22 cellular contexts compared by ENCODE assay signal in genomic region chr18:25210622-25211021, GRCh38.
A peak's percentile ranks its signal among the peaks of the same experiment; 100 is the strongest.
DNase-seq lines count a peak whose midpoint lies in the region; ATAC-seq, FAIRE-seq and TF ChIP-seq lines count a peak whose summit lies in the region.
"Had no signal": no experiment of that assay in that cellular context is flagged by ENCODE, and none has a peak within 500 bp of the region (broad histone marks: within the 10 kb centered on the region; RNA-seq: fewer than 3 reads in every experiment).

No MANE protein-coding gene starts in this region.

- H3K27me3 ChIP-seq in right atrium auricular region = no peaks in the 10 kb centered on the region
- no peaks in the 10 kb centered on the region for H3K27me3 ChIP-seq in heart left ventricle
- H3K27me3 ChIP-seq in right cardiac atrium (ENCODE audit: control insufficient read depth, insufficient read depth) = no peaks in the 10 kb centered on the region
- no peaks in the 10 kb centered on the region for H3K27me3 ChIP-seq in adrenal gland
- H3K27me3 ChIP-seq: BLaER1 had no signal

- no peak for TF ChIP-seq POLR2A in heart left ventricle (IDR thresholded peaks at IDR 0.05)
- no peak for TF ChIP-seq POLR2A in adrenal gland (IDR thresholded peaks at IDR 0.05)

- no peak overlapping the region for H3K4me3 ChIP-seq in right atrium auricular region
- no peak overlapping the region for H3K4me3 ChIP-seq in heart left ventricle
- H3K4me3 ChIP-seq in right cardiac atrium (ENCODE audit: low read length) = no peak overlapping the region
- H3K4me3 ChIP-seq in adrenal gland = no peak overlapping the region
- H3K4me3 ChIP-seq: BLaER1, GM12878, GM23338 had no signal

- intact Hi-C loops in Right ventricle myocardium inferior (cut with DNase I) (no loop called here), heart left ventricle (cut with DNase I) (no loop called here), right cardiac atrium (cut with DNase I) (no loop called here), adrenal gland (cut with DNase I) (no loop called here)

- no peak for FAIRE-seq in HTR-8/SVneo (lab: Jason Lieb, UNC)
- FAIRE-seq: A204.1, G401.6, GM12878 had no signal

- no peak for TF ChIP-seq CTCF in right atrium auricular region (IDR thresholded peaks at IDR 0.05)
- TF ChIP-seq CTCF in heart left ventricle (IDR thresholded peaks at IDR 0.05) = no peak
- no peak for TF ChIP-seq CTCF in adrenal gland (IDR thresholded peaks at IDR 0.05)

- no peaks in the 10 kb centered on the region for H3K36me3 ChIP-seq in right atrium auricular region
- no peaks in the 10 kb centered on the region for H3K36me3 ChIP-seq in heart left ventricle
- H3K36me3 ChIP-seq in adrenal gland (replicated peaks in 1 of 2) = no peaks in the 10 kb centered on the region
- H3K36me3 ChIP-seq: BLaER1 had no signal

- H3K27ac ChIP-seq in right atrium auricular region (no peak overlapping the region), heart left ventricle (no peak overlapping the region), right cardiac atrium (ENCODE audit: low read length) (no peak overlapping the region), adrenal gland (no peak overlapping the region)
- H3K27ac ChIP-seq: 22Rv1, BLaER1, C4-2B had no signal

- DNase-seq in Right ventricle myocardium inferior (ENCODE audit: missing footprints) = no peak
- DNase-seq in right atrium auricular region (ENCODE audit: low spot score) = no peak
- DNase-seq in heart left ventricle = no peak
- DNase-seq in right cardiac atrium = no peak
- no peak for DNase-seq in adrenal gland
- no peak for DNase-seq in SIG-M5 treated with dmso at 0.1 percent for 504 hours (lab: John Stamatoyannopoulos, UW; ENCODE audit: unreplicated experiment)
- no peak for DNase-seq in HTR-8/SVneo (ENCODE audit: insufficient read length, low spot score)
- DNase-seq: Caco-2; CD4-positive, CD25-positive, alpha-beta regulatory T cell; CD8-positive, alpha-beta T cell; DMS153; DND-41; H9 had no signal

- H3K9me3 ChIP-seq in right atrium auricular region = no peaks in the 10 kb centered on the region
- no peaks in the 10 kb centered on the region for H3K9me3 ChIP-seq in heart left ventricle
- no peaks in the 10 kb centered on the region for H3K9me3 ChIP-seq in right cardiac atrium (ENCODE audit: control insufficient read depth, low read length)
- peaks cover 0 to 8% (median 0%) of the 10 kb centered on the region in 3 donors for H3K9me3 ChIP-seq in adrenal gland (replicated peaks in 1 of 3)
- H3K9me3 ChIP-seq: BLaER1, Caco-2 had no signal

- peaks cover 0 to 18% of the 10 kb centered on the region in 2 donors for H3K4me1 ChIP-seq in right atrium auricular region
- peaks cover 0 to 8% (median 0%) of the 10 kb centered on the region in 12 donors for H3K4me1 ChIP-seq in heart left ventricle
- H3K4me1 ChIP-seq in right cardiac atrium (ENCODE audit: control insufficient read depth, insufficient read depth, low read length) = no peaks in the 10 kb centered on the region
- no peaks in the 10 kb centered on the region for H3K4me1 ChIP-seq in adrenal gland (replicated peaks in 1 of 2)
- H3K4me1 ChIP-seq: BLaER1, Caco-2 had no signal

- 53 to 62% (median 59%) methylated on average over 3 of the region's 3 CpGs for WGBS in heart left ventricle, 4 donors
- 73% methylated on average over 3 of the region's 3 CpGs for WGBS in right cardiac atrium
- WGBS in adrenal gland, 4 donors = 83 to 88% (median 86%) methylated on average over 3 of the region's 3 CpGs

- ATAC-seq in Right ventricle myocardium inferior = peak; percentile 52
- peak; percentile 67 to 84 (median 78) for ATAC-seq in heart left ventricle
- peak; percentile 40 to 45 for ATAC-seq in right cardiac atrium
- ATAC-seq: CD8-positive, alpha-beta T cell; GM12878; GM23338; HCT116 had no signal

TF ChIP-seq in PFSK-1, 5 proteins besides CTCF, POLR2A, EP300 and RAD21:
- TF ChIP-seq POLR2AphosphoS5 (IDR thresholded peaks at IDR 0.05; ENCODE audit: low read depth, low read length) (0 out of 2 replicates have a peak, but pooled peaks have one; percentile 27), FOXP2 (optimal IDR thresholded peaks at IDR 0.05; ENCODE audit: borderline replicate concordance, extremely low read depth, extremely low read length, insufficient read depth) (no peak)
